1 cellular context compared by ENCODE assay signal in genomic region chr6:11270030-11271027, GRCh38.
TF ChIP-seq lines count a peak whose summit lies in the region.

No MANE protein-coding gene starts in this region.

TF ChIP-seq in HepG2, 621 proteins besides CTCF, POLR2A, EP300 and RAD21 (continued from another document and continues in another):
- peak; percentile 60; the same call in 1 of the 2 replicates for TF ChIP-seq AHDC1 (CRISPR knock-in tag; IDR thresholded peaks at IDR 0.05; ENCODE audit: borderline replicate concordance)
- peak; percentile 83 for TF ChIP-seq SALL1 (CRISPR knock-in tag; IDR thresholded peaks at IDR 0.05)
- no peak for TF ChIP-seq BRF2 (CRISPR knock-in tag; IDR thresholded peaks at IDR 0.05)
- TF ChIP-seq PHB2 (IDR thresholded peaks at IDR 0.05; ENCODE audit: partially characterized antibody), result no peak
- TF ChIP-seq KDM3A (CRISPR knock-in tag; IDR thresholded peaks at IDR 0.05; ENCODE audit: low read depth), result no peak
- 0 out of 2 replicates have a peak, but pooled peaks have one; percentile 26 for TF ChIP-seq ZNF503 (CRISPR knock-in tag; IDR thresholded peaks at IDR 0.05)
- no peak for TF ChIP-seq FOXA1 (IDR thresholded peaks at IDR 0.05)
- 0 out of 2 replicates have a peak, but pooled peaks have one; percentile 51 for TF ChIP-seq FOXA1 (CRISPR knock-in tag; IDR thresholded peaks at IDR 0.05)
- TF ChIP-seq THAP9 (CRISPR knock-in tag; IDR thresholded peaks at IDR 0.05; ENCODE audit: borderline replicate concordance), result no peak
- TF ChIP-seq ZNF430 (CRISPR knock-in tag; IDR thresholded peaks at IDR 0.05), result no peak
- no peak for TF ChIP-seq AGO1 (IDR thresholded peaks at IDR 0.05; ENCODE audit: low read depth, low read length, poor library complexity, severe bottlenecking)
- no peak for TF ChIP-seq ZNF235 (CRISPR knock-in tag; IDR thresholded peaks at IDR 0.05; ENCODE audit: borderline replicate concordance)
- TF ChIP-seq HDAC1 (CRISPR knock-in tag; IDR thresholded peaks at IDR 0.05), result no peak
- no peak for TF ChIP-seq PBX3 (CRISPR knock-in tag; IDR thresholded peaks at IDR 0.05; ENCODE audit: borderline replicate concordance)
- TF ChIP-seq FOXO1 (CRISPR knock-in tag; IDR thresholded peaks at IDR 0.05), result peak; percentile 66; the same call in 1 of the 2 replicates
- peak; percentile 41; the same call in 1 of the 2 replicates for TF ChIP-seq ISL2 (CRISPR knock-in tag; IDR thresholded peaks at IDR 0.05)
- peak; percentile 46; the same call in 1 of the 2 replicates for TF ChIP-seq GATAD2A (CRISPR knock-in tag; IDR thresholded peaks at IDR 0.05)
- TF ChIP-seq ZFP36L1 (CRISPR knock-in tag; IDR thresholded peaks at IDR 0.05), result no peak
- peak; percentile 59 for TF ChIP-seq PAXIP1 (CRISPR knock-in tag; conservative IDR thresholded peaks at IDR 0.05)
- TF ChIP-seq U2AF2 (IDR thresholded peaks at IDR 0.05; ENCODE audit: low read depth, low read length), result no peak
- no peak for TF ChIP-seq ZNF331 (CRISPR knock-in tag; IDR thresholded peaks at IDR 0.05)
- TF ChIP-seq BCLAF1 (IDR thresholded peaks at IDR 0.05), result no peak
- TF ChIP-seq NFYC (CRISPR knock-in tag; IDR thresholded peaks at IDR 0.05), result no peak
- TF ChIP-seq ZNF280D (CRISPR knock-in tag; IDR thresholded peaks at IDR 0.05), result 0 out of 2 replicates have a peak, but pooled peaks have one; percentile 37
- TF ChIP-seq SMAD1 (CRISPR knock-in tag; IDR thresholded peaks at IDR 0.05; ENCODE audit: borderline replicate concordance, low read depth), result no peak
- TF ChIP-seq POLR2G (IDR thresholded peaks at IDR 0.05; ENCODE audit: low read depth, low read length), result no peak
- TF ChIP-seq ZNF552 (CRISPR knock-in tag; IDR thresholded peaks at IDR 0.05; ENCODE audit: borderline replicate concordance), result no peak
- no peak for TF ChIP-seq ATAD3A (CRISPR knock-in tag; IDR thresholded peaks at IDR 0.05)
- no peak for TF ChIP-seq SOX6 (IDR thresholded peaks at IDR 0.05)
- peak; percentile 52 for TF ChIP-seq SOX6 (CRISPR knock-in tag; IDR thresholded peaks at IDR 0.05)
- TF ChIP-seq FOXP1 (IDR thresholded peaks at IDR 0.05), result no peak
- TF ChIP-seq FOXP1 (CRISPR knock-in tag; IDR thresholded peaks at IDR 0.05), result peak; percentile 46; the same call in 1 of the 2 replicates
- TF ChIP-seq CBX2 (IDR thresholded peaks at IDR 0.05; ENCODE audit: low read depth, low read length), result no peak
- no peak for TF ChIP-seq CBX2 (CRISPR knock-in tag; IDR thresholded peaks at IDR 0.05; ENCODE audit: low read depth)
- no peak for TF ChIP-seq KLF15 (CRISPR knock-in tag; IDR thresholded peaks at IDR 0.05; ENCODE audit: borderline replicate concordance)
- no peak for TF ChIP-seq ZNF232 (CRISPR knock-in tag; IDR thresholded peaks at IDR 0.05; ENCODE audit: borderline replicate concordance)
- TF ChIP-seq CHCHD3 (CRISPR knock-in tag; IDR thresholded peaks at IDR 0.05), result no peak
